ENCODE assay signal across 15 cellular contexts in genomic region chr20:36793294-36794115, GRCh38. TPM values are rescaled to one million over a fixed set of nuclear protein-coding genes. Genes with fewer than 3 reads are reported as not detected.
A peak's percentile ranks its signal among the peaks of the same experiment; 100 is the strongest.
DNase-seq lines count a peak whose midpoint lies in the region; ATAC-seq and TF ChIP-seq lines count a peak whose summit lies in the region.
"Had no signal": no experiment of that assay in that cellular context is flagged by ENCODE, and none has a peak within 500 bp of the region (broad histone marks: within the 10 kb centered on the region; RNA-seq: fewer than 3 reads in every experiment).

No MANE protein-coding gene starts in this region.

- POLR2A ChIA-PET in OCI-LY7 (lab: Charles Lee), result interaction anchor here (0.6 to 2.3 kb wide), 4 partner anchors 20 to 189 kb away, joined by 3 to 7 read pairs (median 4); partner anchors contain the start of gene DSN1

- H3K4me2 ChIP-seq in OCI-LY7 (ENCODE audit: low read length) (peak overlapping the region; percentile 39), mesenchymal stem cell (ENCODE audit: low read length, poor library complexity, severe bottlenecking) (no peak overlapping the region)

- no peaks in the 10 kb centered on the region for H3K79me2 ChIP-seq in OCI-LY7 (ENCODE audit: insufficient read depth, low read depth, low read length)

- no peaks in the 10 kb centered on the region for H3K27me3 Mint-ChIP-seq in activated T-helper 2 cell treated with anti-CD3 and anti-CD28 coated beads, Interferon-gamma antibody, Interleukin-2, Interleukin-4, amounts not matched to agents 10 μg/mL and 5 μg/mL and 100 μg/mL, durations not matched to agents 14 hours and 24 hours and 36 hours (ENCODE audit: low read depth)

- no peaks in the 10 kb centered on the region for H3K9me3 Mint-ChIP-seq in activated T-helper 2 cell treated with anti-CD3 and anti-CD28 coated beads, Interferon-gamma antibody, Interleukin-2, Interleukin-4, amounts not matched to agents 10 μg/mL and 5 μg/mL and 100 μg/mL, durations not matched to agents 14 hours and 24 hours and 36 hours
- H3K9me3 Mint-ChIP-seq: CD8-positive, alpha-beta T cell had no signal

- H3K4ac ChIP-seq in mesenchymal stem cell (ENCODE audit: low read depth in 1 of 2, low read length in 2 of 2), result no peak overlapping the region

- H3K36me3 ChIP-seq in OCI-LY7 (ENCODE audit: insufficient read depth, low read length), result peaks cover 13% of the 10 kb centered on the region; the same call in 1 of the 2 replicates
- H3K36me3 ChIP-seq in mesenchymal stem cell (ENCODE audit: control insufficient read depth in 1 of 2, insufficient read depth in 2 of 2, low read depth in 1 of 2, low read length in 2 of 2), result peaks cover 54 to 72% of the 10 kb centered on the region in 2 experiments
- H3K36me3 ChIP-seq in aorta (ENCODE audit: control insufficient read depth in 1 of 2, insufficient read depth in 2 of 2, low read length in 1 of 2), result peaks cover 3 to 11% of the 10 kb centered on the region in 2 donors

- no TSS peak for BruUV-seq in OCI-LY7 (replicated peaks; lab: Mats Ljungman, UMichigan)

- no peak overlapping the region for H4K8ac ChIP-seq in mesenchymal stem cell (ENCODE audit: low read length)

- WGBS in mesenchymal stem cell, result 99% methylated on average over 36 of the region's 36 CpGs
- WGBS in aorta, 2 donors, result 91 to 92% methylated on average over 36 of the region's 36 CpGs

- H2AK5ac ChIP-seq in mesenchymal stem cell (ENCODE audit: low read length, severe bottlenecking), result peak overlapping the region; percentile 26

- H3K4me3 ChIP-seq in OCI-LY7 (ENCODE audit: low read depth, low read length, poor library complexity, severe bottlenecking) (no peak overlapping the region), mesenchymal stem cell (ENCODE audit: insufficient read depth in 1 of 2, low read depth in 1 of 2, low read length in 2 of 2) (no peak overlapping the region), aorta (ENCODE audit: low read length in 2 of 2) (no peak overlapping the region)
- H3K4me3 ChIP-seq: SJCRH30 had no signal

- no peak overlapping the region for H2BK15ac ChIP-seq in mesenchymal stem cell (ENCODE audit: low read depth, poor library complexity, severe bottlenecking)

- no peaks in the 10 kb centered on the region for H3K9me3 ChIP-seq in OCI-LY7 (ENCODE audit: low read length)
- H3K9me3 ChIP-seq in mesenchymal stem cell (ENCODE audit: control insufficient read depth, low read length), result no peaks in the 10 kb centered on the region
- no peaks in the 10 kb centered on the region for H3K9me3 ChIP-seq in aorta (ENCODE audit: control insufficient read depth, low read length)
- H3K9me3 ChIP-seq: SJCRH30 had no signal

- peak; percentile 15 for ATAC-seq in aorta (ENCODE audit: low FRiP score)
- ATAC-seq: CD8-positive, alpha-beta T cell had no signal

- H3K9ac ChIP-seq in mesenchymal stem cell (ENCODE audit: low read length), result no peak overlapping the region

- no peaks in the 10 kb centered on the region for H3K36me3 Mint-ChIP-seq in activated T-helper 2 cell treated with anti-CD3 and anti-CD28 coated beads, Interferon-gamma antibody, Interleukin-2, Interleukin-4, amounts not matched to agents 10 μg/mL and 5 μg/mL and 100 μg/mL, durations not matched to agents 14 hours and 24 hours and 36 hours (ENCODE audit: low read depth)

- CTCF ChIA-PET in OCI-LY7 (lab: Charles Lee; ENCODE audit: unreplicated experiment), result interaction anchor here (1.3 kb wide), 1 partner anchor 42 kb away, joined by 4 read pairs; no protein-coding TSS in a partner anchor

- H3K14ac ChIP-seq in mesenchymal stem cell (ENCODE audit: low read length in 2 of 2), result no peak overlapping the region

- H3K4me1 Mint-ChIP-seq in activated T-helper 2 cell treated with anti-CD3 and anti-CD28 coated beads, Interferon-gamma antibody, Interleukin-2, Interleukin-4, amounts not matched to agents 10 μg/mL and 5 μg/mL and 100 μg/mL, durations not matched to agents 14 hours and 24 hours and 36 hours (ENCODE audit: low read depth), result no peaks in the 10 kb centered on the region

- TF ChIP-seq CTCF in OCI-LY7 (conservative IDR thresholded peaks at IDR 0.05; ENCODE audit: low read length), result no peak

- no peaks in the 10 kb centered on the region for H3K9me2 ChIP-seq in OCI-LY7 (ENCODE audit: insufficient read depth, low read length)

- DNase-seq in OCI-LY7 (ENCODE audit: low spot score) (no peak), cerebellar cortex (ENCODE audit: low spot score) (peak; percentile 29), mesenchymal stem cell (no peak), aorta (peak in 1 of 2 donors; percentile 66), DMS 273 treated with DMSO at 0.1 percent for 48 hours (lab: John Stamatoyannopoulos, UW) (no peak), NOMO-1 treated with DMSO at 0.1 percent for 48 hours (lab: John Stamatoyannopoulos, UW; ENCODE audit: unreplicated experiment) (no peak)
- no peak for DNase-seq in activated T-helper 2 cell treated with anti-CD3 and anti-CD28 coated beads, Interferon-gamma antibody, Interleukin-2, Interleukin-4, amounts not matched to agents 10 μg/mL and 5 μg/mL and 100 μg/mL, durations not matched to agents 14 hours and 24 hours and 36 hours (ENCODE audit: low spot score)
- DNase-seq: CD8-positive, alpha-beta T cell; EL; GF-D8; Kasumi-1; NCI-H1417 treated with DMSO at 0.1 percent for 48 hours; NCI-H187; NCI-H748 treated with DMSO at 0.1 percent for 48 hours; SJCRH30 had no signal

- H2BK5ac ChIP-seq in mesenchymal stem cell (ENCODE audit: low read depth, low read length, poor library complexity, severe bottlenecking), result no peak overlapping the region

- no peak overlapping the region for H3K27ac Mint-ChIP-seq in activated T-helper 2 cell treated with anti-CD3 and anti-CD28 coated beads, Interferon-gamma antibody, Interleukin-2, Interleukin-4, amounts not matched to agents 10 μg/mL and 5 μg/mL and 100 μg/mL, durations not matched to agents 14 hours and 24 hours and 36 hours
- H3K27ac Mint-ChIP-seq: CD8-positive, alpha-beta T cell had no signal

- H3K4me3 Mint-ChIP-seq in activated T-helper 2 cell treated with anti-CD3 and anti-CD28 coated beads, Interferon-gamma antibody, Interleukin-2, Interleukin-4, amounts not matched to agents 10 μg/mL and 5 μg/mL and 100 μg/mL, durations not matched to agents 14 hours and 24 hours and 36 hours (ENCODE audit: low read depth), result no peak overlapping the region
- H3K4me3 Mint-ChIP-seq: CD8-positive, alpha-beta T cell had no signal

- no peak overlapping the region for H4K91ac ChIP-seq in mesenchymal stem cell (ENCODE audit: low read length)

- no peaks in the 10 kb centered on the region for H4K20me1 ChIP-seq in OCI-LY7 (ENCODE audit: insufficient read depth, low read length)

- peaks cover 20% of the 10 kb centered on the region for H3K4me1 ChIP-seq in OCI-LY7 (ENCODE audit: insufficient read depth, low read length, poor library complexity, severe bottlenecking)
- peaks cover 1% of the 10 kb centered on the region for H3K4me1 ChIP-seq in mesenchymal stem cell (ENCODE audit: control insufficient read depth, insufficient read depth, low read depth, low read length)
- H3K4me1 ChIP-seq in aorta (ENCODE audit: control insufficient read depth in 1 of 2, insufficient read depth in 2 of 2, low read length in 2 of 2), result no peaks in the 10 kb centered on the region
- H3K4me1 ChIP-seq: SJCRH30 had no signal

- H2BK12ac ChIP-seq in mesenchymal stem cell (ENCODE audit: low read length in 2 of 2), result no peak overlapping the region

- H3K23ac ChIP-seq in mesenchymal stem cell (ENCODE audit: low read length in 2 of 2), result peak overlapping the region in 1 of 2 experiments; percentile 34

- no peaks in the 10 kb centered on the region for H3K27me3 ChIP-seq in mesenchymal stem cell (ENCODE audit: control insufficient read depth in 1 of 2, insufficient read depth in 1 of 2, low read length in 2 of 2)
- H3K27me3 ChIP-seq in aorta (ENCODE audit: control insufficient read depth in 1 of 2, insufficient read depth in 2 of 2, low read length in 1 of 2), result no peaks in the 10 kb centered on the region
- H3K27me3 ChIP-seq: SJCRH30 had no signal

- no peak overlapping the region for H3K18ac ChIP-seq in mesenchymal stem cell (ENCODE audit: low read depth in 1 of 2, low read length in 2 of 2)

- H3K27ac ChIP-seq in OCI-LY7 (ENCODE audit: low read depth, low read length, poor library complexity, severe bottlenecking), result peak overlapping the region; percentile 40
- no peak overlapping the region for H3K27ac ChIP-seq in mesenchymal stem cell (ENCODE audit: low read length, poor library complexity, severe bottlenecking)
- no peak overlapping the region for H3K27ac ChIP-seq in aorta (ENCODE audit: low read depth in 1 of 2, low read length in 2 of 2)
- H3K27ac ChIP-seq: SJCRH30 had no signal

- intact Hi-C loops in OCI-LY7 (cut with micrococcal nuclease; ENCODE audit: unreplicated experiment) (no loop called here), aorta (cut with DNase I) (loop anchor here (5.0 kb wide), 3 partner anchors 69 to 94 kb away; a partner anchor contains a TSS)
- intact Hi-C loops in activated T-helper 2 cell treated with anti-CD3 and anti-CD28 coated beads, Interferon-gamma antibody, Interleukin-2, Interleukin-4, amounts not matched to agents 10 μg/mL and 5 μg/mL and 100 μg/mL, durations not matched to agents 14 hours and 24 hours and 36 hours (cut with micrococcal nuclease), result no loop called here

- H2AFZ ChIP-seq in OCI-LY7 (ENCODE audit: low read length) (0 out of 2 replicates have a peak overlapping the region, but pooled peaks have one; percentile 1), mesenchymal stem cell (ENCODE audit: low read depth, low read length) (no peak overlapping the region)

- H3K79me1 ChIP-seq in mesenchymal stem cell (replicated peaks; ENCODE audit: low read length, poor library complexity, severe bottlenecking), result peaks cover 25% of the 10 kb centered on the region

- H2BK120ac ChIP-seq in mesenchymal stem cell (ENCODE audit: low read depth, low read length), result no peak overlapping the region

RNA-seq across cellular contexts. Expression of gene DSN1, which starts 19.9 kb away (rescaled TPM):
- 37.6 and 38.3 TPM in 2 replicates for total RNA-seq in OCI-LY7 (2014; rRNA removed; shearing (Covaris generic))
- total RNA-seq in OCI-LY7 (2022) (33.0 and 36.8 TPM in 2 replicates), aorta (1 to 10 TPM; 7.1 to 7.7 TPM)
- 7.9 TPM for polyA plus RNA-seq in mesenchymal stem cell (2013, experiment 1 of 2)
- polyA plus RNA-seq in mesenchymal stem cell (2013, experiment 2 of 2), result 8.4 TPM
- polyA plus RNA-seq in aorta, result 10 to 100 TPM in 1 of 2 donors, 1 to 10 TPM in 1; 7.1 to 10.6 TPM
- total RNA-seq in activated T-helper 2 cell treated with anti-CD3 and anti-CD28 coated beads, Interferon-gamma antibody, Interleukin-2, Interleukin-4, amounts not matched to agents 10 μg/mL and 5 μg/mL and 100 μg/mL, durations not matched to agents 14 hours and 24 hours and 36 hours, result 24.0 and 28.6 TPM in 2 replicates

RNA-seq across cellular contexts. Expression of gene NDRG3, which starts 47.6 kb away (rescaled TPM):
- total RNA-seq in OCI-LY7 (2014; rRNA removed; shearing (Covaris generic)), result 10.1 and 14.4 TPM in 2 replicates
- total RNA-seq in OCI-LY7 (2022) (22.1 and 25.0 TPM in 2 replicates), aorta (10 to 100 TPM; 35.7 to 37.6 TPM)
- 23.9 TPM for polyA plus RNA-seq in mesenchymal stem cell (2013, experiment 1 of 2)
- 23.9 TPM for polyA plus RNA-seq in mesenchymal stem cell (2013, experiment 2 of 2)
- polyA plus RNA-seq in aorta, result 10 to 100 TPM; 31.4 to 31.8 TPM
- 26.0 and 26.8 TPM in 2 replicates for total RNA-seq in activated T-helper 2 cell treated with anti-CD3 and anti-CD28 coated beads, Interferon-gamma antibody, Interleukin-2, Interleukin-4, amounts not matched to agents 10 μg/mL and 5 μg/mL and 100 μg/mL, durations not matched to agents 14 hours and 24 hours and 36 hours

Comparison
In these comparisons a context has a peak if more than half of its experiments do, and no peak if none do; other contexts are left out.
1. intact Hi-C loops: an anchor here in aorta (5.0 kb wide); none called in OCI-LY7 and activated T-helper 2 cell treated with anti-CD3 and anti-CD28 coated beads, Interferon-gamma antibody, Interleukin-2, Interleukin-4, amounts not matched to agents 10 μg/mL and 5 μg/mL and 100 μg/mL, durations not matched to agents 14 hours and 24 hours and 36 hours.